In genomic region chr13:75549262-75550158, GRCh38 we compare ENCODE assay signal across 8 cellular contexts. TPM values are rescaled to one million over a fixed set of nuclear protein-coding genes. Genes with fewer than 3 reads are reported as not detected.
A peak's percentile ranks its signal among the peaks of the same experiment; 100 is the strongest.
DNase-seq lines count a peak whose midpoint lies in the region; ATAC-seq and TF ChIP-seq lines count a peak whose summit lies in the region.

Gene UCHL3, plus strand, starts transcription at chr13:75549791. Its CDS starts 30 bp downstream, at chr13:75549821.

- peaks cover 27% of the 10 kb centered on the region for H3K36me3 Mint-ChIP-seq in activated T-cell treated with anti-CD3 and anti-CD28 coated beads, Interleukin-2, amount 50 U/mL, for 24 hours (ENCODE audit: low read depth)

- TSS peak; percentile 68 for BruUV-seq in PC-9 (replicated peaks; lab: Mats Ljungman, UMichigan)

- H3F3A ChIP-seq in PC-9 (ENCODE audit: insufficient read depth, low read depth) = peaks cover 9% of the 10 kb centered on the region; the same call in 1 of the 2 replicates

- H3K27ac ChIP-seq in PC-9 = peak within 1 kb of the TSS; percentile 66

- peak within 1 kb of the TSS; percentile 74 for H3K4me2 ChIP-seq in PC-9

- ATAC-seq in GM21576 (IDR thresholded peaks at IDR 0.05; ENCODE audit: unreplicated experiment) = peak; percentile 97

- H3K9ac ChIP-seq in mucosa of stomach (ENCODE audit: low read length) = peak within 1 kb of the TSS; percentile 71

- H3K9me3 ChIP-seq in PC-9 (ENCODE audit: insufficient read depth, low read depth) (no peaks in the 10 kb centered on the region), mucosa of stomach (ENCODE audit: control insufficient read depth, low read length) (no peaks in the 10 kb centered on the region)

- no peaks in the 10 kb centered on the region for H3K9me2 ChIP-seq in PC-9 (ENCODE audit: insufficient read depth)

- H3K27me3 ChIP-seq in PC-9 (ENCODE audit: insufficient read depth, low read depth) (no peaks in the 10 kb centered on the region), mucosa of stomach (ENCODE audit: control insufficient read depth, insufficient read depth, low read length) (no peaks in the 10 kb centered on the region)

- POLR2A ChIA-PET in PC-9 (lab: Charles Lee; ENCODE audit: unreplicated experiment) = no interaction called here

- H3K27me3 Mint-ChIP-seq in activated T-cell treated with anti-CD3 and anti-CD28 coated beads, Interleukin-2, amount 50 U/mL, for 24 hours = no peaks in the 10 kb centered on the region

- intact Hi-C loops in PC-9 (cut with micrococcal nuclease; ENCODE audit: unreplicated experiment) = loop anchor here (1.0 to 2.0 kb wide), 2 partner anchors 67 to 177 kb away; partner anchors contain the start of gene TBC1D4

- CTCF ChIA-PET in PC-9 (lab: Charles Lee) = interaction anchor here (0.7 to 1.7 kb wide), 4 partner anchors 12 to 192 kb away, joined by 3 to 14 read pairs (median 12); partner anchors contain the start of genes COMMD6 and TBC1D4

- peaks cover 44% of the 10 kb centered on the region for H3K4me1 ChIP-seq in PC-9 (replicated peaks; ENCODE audit: insufficient read depth)
- H3K4me1 ChIP-seq in mucosa of stomach (ENCODE audit: control insufficient read depth, insufficient read depth, low read length) = peaks cover 3% of the 10 kb centered on the region

- H3K79me2 ChIP-seq in PC-9 (ENCODE audit: low read depth) = peaks cover 42% of the 10 kb centered on the region

- peaks cover 48% of the 10 kb centered on the region for H3K4me1 Mint-ChIP-seq in activated T-cell treated with anti-CD3 and anti-CD28 coated beads, Interleukin-2, amount 50 U/mL, for 24 hours (ENCODE audit: low read depth)

- no peaks in the 10 kb centered on the region; the same call in 1 of the 2 replicates for H4K20me1 ChIP-seq in PC-9 (ENCODE audit: insufficient read depth)

- H3K4me3 ChIP-seq in Jurkat, Clone E6-1 (ENCODE audit: low read length) = peak within 1 kb of the TSS; percentile 86
- peak within 1 kb of the TSS; percentile 87 for H3K4me3 ChIP-seq in PC-9
- peak within 1 kb of the TSS; percentile 75 for H3K4me3 ChIP-seq in mucosa of stomach (ENCODE audit: low read length)

- H3K4me3 Mint-ChIP-seq in activated T-cell treated with anti-CD3 and anti-CD28 coated beads, Interleukin-2, amount 50 U/mL, for 24 hours = peak within 1 kb of the TSS; percentile 87

- peak within 1 kb of the TSS; percentile 98 for H3K27ac Mint-ChIP-seq in activated T-cell treated with anti-CD3 and anti-CD28 coated beads, Interleukin-2, amount 50 U/mL, for 24 hours

- TF ChIP-seq CTCF in PC-9 (conservative IDR thresholded peaks at IDR 0.05) = peak; percentile 83

- no peaks in the 10 kb centered on the region for H3K9me3 Mint-ChIP-seq in activated T-cell treated with anti-CD3 and anti-CD28 coated beads, Interleukin-2, amount 50 U/mL, for 24 hours

- H2AFZ ChIP-seq in PC-9 = peak within 1 kb of the TSS; percentile 94

- TF ChIP-seq POLR2A in erythroblast (IDR thresholded peaks at IDR 0.05; ENCODE audit: low read length) = peak; percentile 73

- DNase-seq in DMS53 (lab: John Stamatoyannopoulos, UW) (peak; percentile 90), PC-9 (peak; percentile 88 to 96), erythroblast (lab: John Stamatoyannopoulos, UW) (peak; percentile 97 to 98)
- peak; percentile 94 for DNase-seq in Jurkat, Clone E6-1 (ENCODE audit: low read depth, low spot score)
- peak; percentile 98 for DNase-seq in activated T-cell treated with anti-CD3 and anti-CD28 coated beads, Interleukin-2, amount 50 U/mL, for 24 hours
- DNase-seq in stimulated activated CD8-positive, alpha-beta memory T cell treated with anti-CD3 and anti-CD28 coated beads, Interleukin-7, amount 100 ng/mL, for 24 hours (ENCODE audit: low read depth) = peak; percentile 93

- H3K36me3 ChIP-seq in PC-9 (ENCODE audit: low read depth) (peaks cover 23% of the 10 kb centered on the region), mucosa of stomach (ENCODE audit: control insufficient read depth, insufficient read depth, low read length) (no peaks in the 10 kb centered on the region)

RNA-seq across cellular contexts. Expression of gene UCHL3, which starts in this region (rescaled TPM):
- 87.1 TPM for polyA plus RNA-seq in Jurkat, Clone E6-1 (2012; ENCODE audit: insufficient read depth, insufficient read length)
- 39.7 and 54.9 TPM in 2 replicates for total RNA-seq in PC-9 (2021)

Comparison
In these comparisons a context has a peak if more than half of its experiments do, and no peak if none do; other contexts are left out.
1. Peak in every context shown above with its lines: DNase-seq, ATAC-seq, H3K4me3 ChIP-seq and H3K27ac ChIP-seq.